17 cellular contexts compared by ENCODE assay signal in the genomic region with DNA sequence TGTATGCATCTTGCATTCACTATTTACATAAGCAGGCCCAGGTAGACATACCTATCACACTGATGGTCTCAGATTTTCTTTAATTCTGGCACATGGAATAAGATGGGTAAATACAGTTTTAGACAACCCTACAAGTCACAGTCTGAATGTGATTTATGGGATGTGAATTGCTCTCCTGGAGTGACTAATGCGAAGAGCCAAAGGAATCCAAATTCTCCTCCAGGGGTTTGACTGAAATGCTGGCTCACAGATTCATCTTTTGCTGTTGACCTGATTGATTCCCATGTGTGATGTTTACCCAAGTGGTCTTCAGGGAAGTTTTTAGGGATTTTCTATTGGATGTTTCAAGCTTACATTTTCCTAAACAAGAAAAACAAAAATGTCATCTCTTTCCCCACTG.
"Had no signal": no experiment of that assay in that cellular context is flagged by ENCODE, and none has a peak within 500 bp of the region (broad histone marks: within the 10 kb centered on the region; RNA-seq: fewer than 3 reads in every experiment).

No MANE protein-coding gene starts in this region.

- ATAC-seq: activated T-cell treated with anti-CD3 and anti-CD28 coated beads, Interleukin-2, amount 50 U/mL, for 4 hours; left lobe of liver; naive thymus-derived CD4-positive, alpha-beta T cell; stimulated activated effector memory CD8-positive, alpha-beta T cell treated with anti-CD3 and anti-CD28 coated beads, Interleukin-12 subunit alpha, Interleukin-12 subunit beta, amount 100 ng/mL, for 72 hours; WTC11 had no signal

- H3K36me3 Mint-ChIP-seq: activated naive CD4-positive, alpha-beta T cell treated with anti-CD3 and anti-CD28 coated beads, Interleukin-2, amount 50 U/mL, for 24 hours; brain; stimulated activated effector memory CD8-positive, alpha-beta T cell treated with anti-CD3 and anti-CD28 coated beads, Interleukin-12 subunit alpha, Interleukin-12 subunit beta, amount 100 ng/mL, for 72 hours had no signal

- H3K27ac Mint-ChIP-seq: activated CD4-positive, alpha-beta memory T cell treated with anti-CD3 and anti-CD28 coated beads, Interleukin-2, amount 10 ng/mL, durations not matched to agents 7 days and 5 days; activated naive CD4-positive, alpha-beta T cell treated with anti-CD3 and anti-CD28 coated beads, Interleukin-2, amount 50 U/mL, for 24 hours; brain; naive thymus-derived CD4-positive, alpha-beta T cell; stimulated activated effector memory CD8-positive, alpha-beta T cell treated with anti-CD3 and anti-CD28 coated beads, Interleukin-12 subunit alpha, Interleukin-12 subunit beta, amount 100 ng/mL, for 72 hours; WTC11 had no signal

- H3K9me3 Mint-ChIP-seq: activated CD4-positive, alpha-beta memory T cell treated with anti-CD3 and anti-CD28 coated beads, Interleukin-2, amount 10 ng/mL, durations not matched to agents 7 days and 5 days; activated naive CD4-positive, alpha-beta T cell treated with anti-CD3 and anti-CD28 coated beads, Interleukin-2, amount 50 U/mL, for 24 hours; activated T-cell treated with anti-CD3 and anti-CD28 coated beads, Interleukin-2, amount 50 U/mL, for 4 hours; brain had no signal

- H3K4me3 Mint-ChIP-seq: activated CD4-positive, alpha-beta memory T cell treated with anti-CD3 and anti-CD28 coated beads, Interleukin-2, amount 10 ng/mL, durations not matched to agents 7 days and 5 days; activated naive CD4-positive, alpha-beta T cell treated with anti-CD3 and anti-CD28 coated beads, Interleukin-2, amount 50 U/mL, for 24 hours; activated T-cell treated with anti-CD3 and anti-CD28 coated beads, Interleukin-2, amount 50 U/mL, for 4 hours; brain; central memory CD8-positive, alpha-beta T cell; naive thymus-derived CD4-positive, alpha-beta T cell; stimulated activated effector memory CD8-positive, alpha-beta T cell treated with anti-CD3 and anti-CD28 coated beads, Interleukin-12 subunit alpha, Interleukin-12 subunit beta, amount 100 ng/mL, for 72 hours; WTC11 had no signal

- H3K4me1 ChIP-seq: parathyroid adenoma had no signal

- H3K4me1 Mint-ChIP-seq: activated CD4-positive, alpha-beta memory T cell treated with anti-CD3 and anti-CD28 coated beads, Interleukin-2, amount 10 ng/mL, durations not matched to agents 7 days and 5 days; activated naive CD4-positive, alpha-beta T cell treated with anti-CD3 and anti-CD28 coated beads, Interleukin-2, amount 50 U/mL, for 24 hours; brain; central memory CD8-positive, alpha-beta T cell; naive thymus-derived CD4-positive, alpha-beta T cell; stimulated activated effector memory CD8-positive, alpha-beta T cell treated with anti-CD3 and anti-CD28 coated beads, Interleukin-12 subunit alpha, Interleukin-12 subunit beta, amount 100 ng/mL, for 72 hours; WTC11 had no signal

- DNase-seq: activated CD4-positive, alpha-beta memory T cell treated with anti-CD3 and anti-CD28 coated beads, Interleukin-2, amount 10 ng/mL, durations not matched to agents 7 days and 5 days; activated CD4-positive, alpha-beta T cell treated with anti-CD3 and anti-CD28 coated beads for 4 hours; activated effector memory CD4-positive, alpha-beta T cell treated with Interleukin-2 at 50 U/mL for 16 hours; activated T-cell treated with anti-CD3 and anti-CD28 coated beads, Interleukin-2, amount 50 U/mL, for 4 hours; amniotic stem cell; cortex of kidney; effector CD4-positive, alpha-beta T cell; naive thymus-derived CD4-positive, alpha-beta T cell; retina; T-helper 2 cell had no signal

- H3K9ac ChIP-seq: parathyroid adenoma had no signal

- H3K27me3 Mint-ChIP-seq: activated CD4-positive, alpha-beta memory T cell treated with anti-CD3 and anti-CD28 coated beads, Interleukin-2, amount 10 ng/mL, durations not matched to agents 7 days and 5 days; activated naive CD4-positive, alpha-beta T cell treated with anti-CD3 and anti-CD28 coated beads, Interleukin-2, amount 50 U/mL, for 24 hours; brain; central memory CD8-positive, alpha-beta T cell; naive thymus-derived CD4-positive, alpha-beta T cell had no signal

- H3K27ac ChIP-seq: parathyroid adenoma had no signal

- H3K79me2 ChIP-seq: parathyroid adenoma had no signal
